Comparison of ENCODE assay signal across 1 cellular context in genomic region chr5:39446231-39446630, GRCh38.
TF ChIP-seq lines count a peak whose summit lies in the region.

No MANE protein-coding gene starts in this region.

TF ChIP-seq in IMR-90, 13 proteins besides CTCF, POLR2A, EP300 and RAD21:
- TF ChIP-seq MXI1 (IDR thresholded peaks at IDR 0.05; ENCODE audit: borderline replicate concordance, low read depth, low read length): no peak
- no peak for TF ChIP-seq CHD1 (IDR thresholded peaks at IDR 0.05; ENCODE audit: low read depth, low read length)
- TF ChIP-seq CEBPB (IDR thresholded peaks at IDR 0.05; ENCODE audit: low read depth, low read length): no peak
- TF ChIP-seq BHLHE40 (IDR thresholded peaks at IDR 0.05; ENCODE audit: low read depth, low read length): no peak
- no peak for TF ChIP-seq SMC3 (IDR thresholded peaks at IDR 0.05; ENCODE audit: low read depth, low read length)
- TF ChIP-seq NFE2L2 (IDR thresholded peaks at IDR 0.05; ENCODE audit: low read depth, low read length): no peak
- TF ChIP-seq RCOR1 (IDR thresholded peaks at IDR 0.05; ENCODE audit: insufficient replicate concordance, low read length): no peak
- no peak for TF ChIP-seq ELK1 (IDR thresholded peaks at IDR 0.05; ENCODE audit: borderline replicate concordance, low read depth, low read length)
- no peak for TF ChIP-seq USF2 (IDR thresholded peaks at IDR 0.05; ENCODE audit: low read depth, low read length)
- TF ChIP-seq MAZ (IDR thresholded peaks at IDR 0.05; ENCODE audit: borderline replicate concordance, low read depth, low read length): no peak
- TF ChIP-seq MAFK (IDR thresholded peaks at IDR 0.05; ENCODE audit: low read depth, low read length): no peak
- TF ChIP-seq RFX5 (IDR thresholded peaks at IDR 0.05; ENCODE audit: low read depth, low read length): no peak
- TF ChIP-seq FOS (IDR thresholded peaks at IDR 0.05; ENCODE audit: low read depth, low read length): no peak
